Comparison of ENCODE assay signal across 17 cellular contexts in the genomic region with DNA sequence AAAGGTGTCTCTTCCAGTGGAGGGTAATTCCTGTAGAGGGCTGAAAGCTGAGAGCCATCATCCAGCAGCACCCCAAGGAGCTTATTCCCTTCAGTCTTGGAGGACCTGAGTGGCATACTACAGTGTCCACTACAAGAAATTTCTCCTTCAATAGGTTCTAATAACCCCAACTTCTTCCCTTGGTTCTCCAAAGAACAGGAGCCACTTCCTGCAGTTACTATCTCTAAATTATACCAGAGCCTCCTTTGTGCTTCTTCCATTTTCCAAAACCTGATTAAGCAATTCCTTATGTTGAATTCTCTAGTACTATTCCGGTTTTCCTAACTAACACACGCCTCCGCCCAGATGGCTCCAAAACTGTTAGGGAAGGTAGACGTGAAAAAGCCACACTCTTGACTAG. TPM values are rescaled to one million over a fixed set of nuclear protein-coding genes. Genes with fewer than 3 reads are reported as not detected.
DNase-seq lines count a peak whose midpoint lies in the region; ATAC-seq lines count a peak whose summit lies in the region.
"Had no signal": no experiment of that assay in that cellular context is flagged by ENCODE, and none has a peak within 500 bp of the region (broad histone marks: within the 10 kb centered on the region; RNA-seq: fewer than 3 reads in every experiment).

No MANE protein-coding gene starts in this region.

- H3K4ac ChIP-seq in mesenchymal stem cell (ENCODE audit: low read depth in 1 of 2, low read length in 2 of 2), result no peak overlapping the region

- peaks cover 14% of the 10 kb centered on the region for H3F3A ChIP-seq in GM23248 (ENCODE audit: insufficient read depth)

- H3K36me3 ChIP-seq in ACC112 (ENCODE audit: insufficient read depth, low read length) (no peaks in the 10 kb centered on the region), GM23248 (ENCODE audit: low read depth) (no peaks in the 10 kb centered on the region), mesenchymal stem cell (ENCODE audit: control insufficient read depth in 1 of 2, insufficient read depth in 2 of 2, low read depth in 1 of 2, low read length in 2 of 2) (no peaks in the 10 kb centered on the region)
- H3K36me3 ChIP-seq: HAP-1 had no signal

- H3K9me3 ChIP-seq in GM23248 (ENCODE audit: low read depth) (no peaks in the 10 kb centered on the region), mesenchymal stem cell (ENCODE audit: control insufficient read depth, low read length) (no peaks in the 10 kb centered on the region)
- H3K9me3 ChIP-seq: A549, Caco-2, HAP-1 had no signal

- H3K23ac ChIP-seq in mesenchymal stem cell (ENCODE audit: low read length in 2 of 2), result no peak overlapping the region

- H4K20me1 ChIP-seq in GM23248 (ENCODE audit: insufficient read depth), result no peaks in the 10 kb centered on the region

- H3K4me1 ChIP-seq in ACC112 (ENCODE audit: control insufficient read depth, insufficient read depth, low read length, unreplicated experiment), result peaks cover 9% of the 10 kb centered on the region
- peaks cover 14% of the 10 kb centered on the region for H3K4me1 ChIP-seq in GM23248 (ENCODE audit: insufficient read depth)
- H3K4me1 ChIP-seq in mesenchymal stem cell (ENCODE audit: control insufficient read depth, insufficient read depth, low read depth, low read length), result peaks cover 1% of the 10 kb centered on the region
- H3K4me1 ChIP-seq: A549, Caco-2, HAP-1 had no signal

- in situ Hi-C loops in GM23248 (cut with MboI), result no loop called here

- DNase-seq in GM23248 (no peak), mesenchymal stem cell (no peak), NCI-H526 treated with DMSO at 0.1 percent for 48 hours (lab: John Stamatoyannopoulos, UW) (no peak), NOMO-1 (lab: John Stamatoyannopoulos, UW; ENCODE audit: unreplicated experiment in 2 of 2) (no peak)
- DNase-seq: 8988T; CD4-positive, CD25-positive, alpha-beta regulatory T cell; CD8-positive, alpha-beta T cell; DMS153; GOT3 had no signal

- no peak overlapping the region for H3K27ac ChIP-seq in ACC112 (ENCODE audit: low read depth, low read length)
- peak overlapping the region; percentile 27 for H3K27ac ChIP-seq in GM23248
- peak overlapping the region; percentile 11 for H3K27ac ChIP-seq in mesenchymal stem cell (ENCODE audit: low read length, poor library complexity, severe bottlenecking)
- H3K27ac ChIP-seq: A549, C4-2B had no signal

- H2AK5ac ChIP-seq in mesenchymal stem cell (ENCODE audit: low read length, severe bottlenecking), result peak overlapping the region; percentile 44

- no peaks in the 10 kb centered on the region; the same call in 1 of the 2 replicates for H3K27me3 ChIP-seq in ACC112 (ENCODE audit: insufficient read depth, low read length)
- no peaks in the 10 kb centered on the region for H3K27me3 ChIP-seq in GM23248 (replicated peaks; ENCODE audit: insufficient read depth)
- H3K27me3 ChIP-seq in mesenchymal stem cell (ENCODE audit: control insufficient read depth in 1 of 2, insufficient read depth in 1 of 2, low read length in 2 of 2), result no peaks in the 10 kb centered on the region

- no peak overlapping the region for H3K18ac ChIP-seq in mesenchymal stem cell (ENCODE audit: low read depth in 1 of 2, low read length in 2 of 2)

- H3K9ac ChIP-seq in GM23248 (no peak overlapping the region), mesenchymal stem cell (ENCODE audit: low read length) (no peak overlapping the region)

- no peaks in the 10 kb centered on the region for H3K9me2 ChIP-seq in GM23248 (ENCODE audit: insufficient read depth)

- 79 to 81% methylated on average over 4 of the region's 4 CpGs for WGBS in GM23248 (ENCODE audit: low coverage in 1 of 2, low lambda C conversion rate in 2 of 2, missing lambda C conversion rate in 2 of 2), 2 experiments
- 88% methylated on average over 4 of the region's 4 CpGs for WGBS in mesenchymal stem cell

- H4K91ac ChIP-seq in mesenchymal stem cell (ENCODE audit: low read length), result no peak overlapping the region

- no peak for ATAC-seq in HG03378 (IDR thresholded peaks at IDR 0.05; ENCODE audit: unreplicated experiment)
- ATAC-seq: A549; CD8-positive, alpha-beta T cell had no signal

- H2AFZ ChIP-seq in ACC112 (ENCODE audit: low read length, unreplicated experiment) (peak overlapping the region; percentile 26), GM23248 (0 out of 2 replicates have a peak overlapping the region, but pooled peaks have one; percentile 3), mesenchymal stem cell (ENCODE audit: low read depth, low read length) (no peak overlapping the region)

- H2BK5ac ChIP-seq in mesenchymal stem cell (ENCODE audit: low read depth, low read length, poor library complexity, severe bottlenecking), result no peak overlapping the region

- H3K79me1 ChIP-seq in mesenchymal stem cell (replicated peaks; ENCODE audit: low read length, poor library complexity, severe bottlenecking), result no peaks in the 10 kb centered on the region

- no peak overlapping the region for H2BK12ac ChIP-seq in mesenchymal stem cell (ENCODE audit: low read length in 2 of 2)

- H3K4me3 ChIP-seq in ACC112 (ENCODE audit: low read depth, low read length) (no peak overlapping the region), GM23248 (no peak overlapping the region), mesenchymal stem cell (ENCODE audit: insufficient read depth in 1 of 2, low read depth in 1 of 2, low read length in 2 of 2) (no peak overlapping the region)
- H3K4me3 ChIP-seq: A549, HAP-1 had no signal

- no peak overlapping the region for H2BK15ac ChIP-seq in mesenchymal stem cell (ENCODE audit: low read depth, poor library complexity, severe bottlenecking)

- no peak overlapping the region for H3K14ac ChIP-seq in mesenchymal stem cell (ENCODE audit: low read length in 2 of 2)

- H3K79me2 ChIP-seq in ACC112 (ENCODE audit: control insufficient read depth, insufficient read depth, low read length, unreplicated experiment), result no peaks in the 10 kb centered on the region
- no peaks in the 10 kb centered on the region for H3K79me2 ChIP-seq in GM23248 (ENCODE audit: insufficient read depth)

- H4K8ac ChIP-seq in mesenchymal stem cell (ENCODE audit: low read length), result no peak overlapping the region

- no peak overlapping the region for H2BK120ac ChIP-seq in mesenchymal stem cell (ENCODE audit: low read depth, low read length)

- H3K4me2 ChIP-seq in GM23248 (ENCODE audit: unreplicated experiment) (peak overlapping the region; percentile 4), mesenchymal stem cell (ENCODE audit: low read length, poor library complexity, severe bottlenecking) (no peak overlapping the region)
- H3K4me2 ChIP-seq: A549 had no signal

RNA-seq across cellular contexts. Expression of a gene that starts 50.4 kb away (rescaled TPM):
- total RNA-seq in GM23248 (2014; rRNA removed; shearing (Covaris generic)), result under 0.01 TPM in 1 of 2 replicates, not detected in the other
- polyA plus RNA-seq in GM23248 (2016; fragmentation: Nextera tagmentation; extraction: Ambion mirVana), result not detected in 2 replicates
- polyA plus RNA-seq in mesenchymal stem cell (2013, experiment 1 of 2), result not detected
- polyA plus RNA-seq in mesenchymal stem cell (2013, experiment 2 of 2), result not detected
- total RNA-seq: Caco-2; CD4-positive, CD25-positive, alpha-beta regulatory T cell; CD8-positive, alpha-beta T cell; HFFc6 had no signal
- polyA plus RNA-seq: A549; BJ; CD4-positive, CD25-positive, alpha-beta regulatory T cell had no signal
